ENCODE assay signal across 9 cellular contexts in genomic region chr17:29177871-29178749, GRCh38. TPM values are rescaled to one million over a fixed set of nuclear protein-coding genes. Genes with fewer than 3 reads are reported as not detected.
DNase-seq lines count a peak whose midpoint lies in the region; ATAC-seq and TF ChIP-seq lines count a peak whose summit lies in the region.
"Had no signal": no experiment of that assay in that cellular context is flagged by ENCODE, and none has a peak within 500 bp of the region (broad histone marks: within the 10 kb centered on the region; RNA-seq: fewer than 3 reads in every experiment).

No MANE protein-coding gene starts in this region.

- DNase-seq in DMS53 treated with DMSO at 0.1 percent for 48 hours (lab: John Stamatoyannopoulos, UW; ENCODE audit: unreplicated experiment) = peak; percentile 41
- DNase-seq in SJCRH30 = no peak
- peak in 1 of 2 donors; percentile 21 for DNase-seq in foreskin keratinocyte
- no peak for DNase-seq in prostate gland (ENCODE audit: low spot score)
- DNase-seq in NK-92 treated with Interleukin-12 subunit alpha and Interleukin-12 subunit beta, amount 100 ng/mL, for 24 hours (lab: John Stamatoyannopoulos, UW) = no peak

- peaks cover 23% of the 10 kb centered on the region for H3K4me1 ChIP-seq in SJCRH30
- peaks cover 23% of the 10 kb centered on the region for H3K4me1 ChIP-seq in foreskin keratinocyte
- peaks cover 10% of the 10 kb centered on the region for H3K4me1 ChIP-seq in prostate gland (replicated peaks)

- H3K36me3 ChIP-seq in SJCRH30 = no peaks in the 10 kb centered on the region
- H3K36me3 ChIP-seq in prostate gland = no peaks in the 10 kb centered on the region

- TF ChIP-seq CTCF in foreskin keratinocyte (conservative IDR thresholded peaks at IDR 0.05) (no peak), prostate gland (IDR thresholded peaks at IDR 0.05) (no peak)

- TF ChIP-seq POLR2A in prostate gland (IDR thresholded peaks at IDR 0.05) = no peak

- H3K4me3 ChIP-seq in SJCRH30 = peak overlapping the region; percentile 68
- H3K4me3 ChIP-seq in prostate gland = no peak overlapping the region
- H3K4me3 ChIP-seq: SJSA1 had no signal

- WGBS in prostate gland = 61% methylated on average over 4 of the region's 4 CpGs

- H3K27me3 ChIP-seq in SJCRH30 = no peaks in the 10 kb centered on the region
- no peaks in the 10 kb centered on the region for H3K27me3 ChIP-seq in foreskin keratinocyte
- no peaks in the 10 kb centered on the region for H3K27me3 ChIP-seq in prostate gland (replicated peaks; ENCODE audit: insufficient read depth)
- H3K27me3 ChIP-seq: SJSA1 had no signal

- intact Hi-C loops in prostate gland (cut with DNase I) = no loop called here

- ATAC-seq in foreskin keratinocyte (no peak), HG03039 (IDR thresholded peaks at IDR 0.05; ENCODE audit: unreplicated experiment) (no peak), GM19455 (IDR thresholded peaks at IDR 0.05; ENCODE audit: unreplicated experiment) (no peak), GM18498 (IDR thresholded peaks at IDR 0.05; ENCODE audit: unreplicated experiment) (no peak)

- H3K9me3 ChIP-seq in SJCRH30 (replicated peaks) = no peaks in the 10 kb centered on the region
- H3K9me3 ChIP-seq in prostate gland = no peaks in the 10 kb centered on the region
- H3K9me3 ChIP-seq: SJSA1 had no signal

- peak overlapping the region; percentile 94 for H3K27ac ChIP-seq in SJCRH30
- H3K27ac ChIP-seq in foreskin keratinocyte = peak overlapping the region; percentile 79
- peak overlapping the region; percentile 82 to 88 for H3K27ac ChIP-seq in prostate gland
- H3K27ac ChIP-seq: SJSA1 had no signal

RNA-seq across cellular contexts. Expression of gene MYO18A, which starts 2.1 kb away (rescaled TPM):
- total RNA-seq in SJCRH30 (2014; rRNA removed; shearing (Covaris generic)) = 86.9 and 91.9 TPM in 2 replicates
- total RNA-seq in foreskin keratinocyte (56.2 and 67.4 TPM in 2 replicates), prostate gland (10 to 100 TPM; 34.6 to 80.5 TPM)
- 43.6 and 47.5 TPM in 2 replicates for polyA plus RNA-seq in foreskin keratinocyte
